ENCODE assay signal across 8 cellular contexts in genomic region chr6:110873981-110874879, GRCh38. TPM values are rescaled to one million over a fixed set of nuclear protein-coding genes. Genes with fewer than 3 reads are reported as not detected.
DNase-seq lines count a peak whose midpoint lies in the region; ATAC-seq and TF ChIP-seq lines count a peak whose summit lies in the region.

Gene AMD1, plus strand, starts transcription at chr6:110874785. Its CDS starts 321 bp downstream, at chr6:110875106.

- peak within 1 kb of the TSS; percentile 99 for H3K27ac Mint-ChIP-seq in activated T-cell treated with anti-CD3 and anti-CD28 coated beads, Interleukin-2, amount 50 U/mL, for 24 hours

- H3K9me3 Mint-ChIP-seq in activated T-cell treated with anti-CD3 and anti-CD28 coated beads, Interleukin-2, amount 50 U/mL, for 24 hours: no peaks in the 10 kb centered on the region

- peak within 1 kb of the TSS; percentile 91 for H3K4me3 ChIP-seq in mucosa of stomach (ENCODE audit: low read length)

- peaks cover 48% of the 10 kb centered on the region for H3K36me3 Mint-ChIP-seq in activated T-cell treated with anti-CD3 and anti-CD28 coated beads, Interleukin-2, amount 50 U/mL, for 24 hours (ENCODE audit: low read depth)

- peak within 1 kb of the TSS; percentile 70 for H3K9ac ChIP-seq in mucosa of stomach (ENCODE audit: low read length)

- peak within 1 kb of the TSS; percentile 98 for H3K4me3 Mint-ChIP-seq in activated T-cell treated with anti-CD3 and anti-CD28 coated beads, Interleukin-2, amount 50 U/mL, for 24 hours

- DNase-seq in DMS153 treated with DMSO at 0.1 percent for 48 hours (lab: John Stamatoyannopoulos, UW; ENCODE audit: unreplicated experiment): peak; percentile 95
- DNase-seq in KBM-7: peak; percentile 95
- peak; percentile 94 for DNase-seq in activated T-cell treated with anti-CD3 and anti-CD28 coated beads, Interleukin-2, amount 50 U/mL, for 24 hours
- peak; percentile 98 to 99 for DNase-seq in erythroblast (lab: John Stamatoyannopoulos, UW)
- peak; percentile 86 to 88 for DNase-seq in stimulated activated CD8-positive, alpha-beta memory T cell treated with anti-CD3 and anti-CD28 coated beads, Interleukin-7, amount 100 ng/mL, for 1 hour (ENCODE audit: low read depth in 2 of 2)

- no peaks in the 10 kb centered on the region for H3K9me3 ChIP-seq in mucosa of stomach (ENCODE audit: control insufficient read depth, low read length)

- peaks cover 31% of the 10 kb centered on the region for H3K4me1 ChIP-seq in mucosa of stomach (ENCODE audit: control insufficient read depth, insufficient read depth, low read length)

- H3K4me1 Mint-ChIP-seq in activated T-cell treated with anti-CD3 and anti-CD28 coated beads, Interleukin-2, amount 50 U/mL, for 24 hours (ENCODE audit: low read depth): peaks cover 29% of the 10 kb centered on the region

- H3K36me3 ChIP-seq in mucosa of stomach (ENCODE audit: control insufficient read depth, insufficient read depth, low read length): no peaks in the 10 kb centered on the region

- peak; percentile 69 for ATAC-seq in GM21717 (IDR thresholded peaks at IDR 0.05; ENCODE audit: unreplicated experiment)

- in situ Hi-C loops in KBM-7 (cut with MboI; ENCODE audit: low pct_unique_long_range_greater_than_20kb, low sequenced_read_pairs): no loop called here

- no peaks in the 10 kb centered on the region for H3K27me3 ChIP-seq in mucosa of stomach (ENCODE audit: control insufficient read depth, insufficient read depth, low read length)

- peak; percentile 100 for TF ChIP-seq POLR2A in erythroblast (IDR thresholded peaks at IDR 0.05; ENCODE audit: low read length)

- no peaks in the 10 kb centered on the region for H3K27me3 Mint-ChIP-seq in activated T-cell treated with anti-CD3 and anti-CD28 coated beads, Interleukin-2, amount 50 U/mL, for 24 hours

TF ChIP-seq in PFSK-1, 5 proteins besides CTCF, POLR2A, EP300 and RAD21:
- TF ChIP-seq TAF1 (IDR thresholded peaks at IDR 0.05; ENCODE audit: borderline replicate concordance, insufficient read depth, low read length) (peak; percentile 99), POLR2AphosphoS5 (IDR thresholded peaks at IDR 0.05; ENCODE audit: low read depth, low read length) (peak; percentile 100), SIN3A (IDR thresholded peaks at IDR 0.05; ENCODE audit: borderline replicate concordance, insufficient read depth, low read length) (peak; percentile 47; the same call in 1 of the 2 replicates), FOXP2 (optimal IDR thresholded peaks at IDR 0.05; ENCODE audit: borderline replicate concordance, extremely low read depth, extremely low read length, insufficient read depth) (peak; percentile 30), REST (IDR thresholded peaks at IDR 0.05; ENCODE audit: insufficient read depth in 1 of 2, low read depth in 2 of 2, low read length in 2 of 2) (peak in 1 of 2 experiments; percentile 39; a peak in 1 of 4 replicates)
TF ChIP-seq in PFSK-1: peak in this region for 5.

RNA-seq across cellular contexts. Expression of gene AMD1, which starts in this region (rescaled TPM):
- polyA plus RNA-seq in PFSK-1 (2012; ENCODE audit: insufficient read length, low read depth): 20.8 TPM

Comparison
In these comparisons a context has a peak if more than half of its experiments do, and no peak if none do; other contexts are left out.
1. Peak in every context shown above with its lines: DNase-seq, ATAC-seq and H3K4me3 ChIP-seq.